ENCODE assay signal across 8 cellular contexts in the genomic region with DNA sequence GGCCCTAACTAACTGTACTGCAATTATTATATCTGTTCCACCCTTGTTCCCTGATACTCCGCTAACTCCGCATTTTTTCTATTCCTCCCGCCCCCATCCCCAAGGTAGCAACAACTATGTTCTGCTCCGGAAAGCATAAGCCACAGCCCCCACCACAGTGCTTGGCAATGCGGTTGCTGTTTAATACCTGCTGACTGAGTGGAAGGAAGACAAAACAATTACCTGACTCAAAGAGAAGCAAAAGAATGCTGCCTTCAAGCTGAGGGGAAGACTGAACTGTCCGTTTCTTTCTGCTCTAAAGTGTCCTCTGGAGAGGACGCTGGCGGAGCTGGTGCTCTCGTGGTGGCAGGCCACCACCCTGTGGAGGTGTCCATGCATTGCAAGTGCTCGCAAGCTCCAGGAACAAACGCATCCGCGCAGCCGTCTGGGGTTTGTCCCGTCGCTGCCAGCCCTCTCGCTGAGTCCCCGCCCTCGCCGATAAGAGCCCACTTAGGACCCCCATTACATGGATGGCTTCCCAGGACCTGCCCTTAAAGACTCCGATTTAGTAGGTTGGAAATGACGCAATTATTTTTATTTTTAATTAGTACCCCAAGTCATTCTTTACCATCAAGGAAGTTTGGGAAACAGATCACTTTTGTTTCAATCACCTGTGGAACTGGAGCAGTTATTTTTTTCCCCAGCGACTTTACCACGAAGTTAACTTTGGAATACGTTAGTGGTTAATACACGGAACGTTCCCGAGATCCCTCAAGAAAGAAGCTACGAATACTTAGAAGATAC. TPM values are rescaled to one million over a fixed set of nuclear protein-coding genes. Genes with fewer than 3 reads are reported as not detected.
DNase-seq lines count a peak whose midpoint lies in the region; ATAC-seq and TF ChIP-seq lines count a peak whose summit lies in the region.

No MANE protein-coding gene starts in this region.

- intact Hi-C loops in CD14-positive monocyte (cut with micrococcal nuclease): loop anchor here (2.0 to 10.0 kb wide), 8 partner anchors 15 to 604 kb away; a partner anchor contains a TSS
- intact Hi-C loops in activated CD8-positive, alpha-beta T cell treated with anti-CD3 and anti-CD28 coated beads for 36 hours (cut with micrococcal nuclease): loop anchor here (5.0 kb wide), 2 partner anchors 184 to 284 kb away; no protein-coding TSS in a partner anchor

- peak overlapping the region; percentile 95 for H3K27ac ChIP-seq in mesenchymal stem cell (ENCODE audit: low read length, poor library complexity, severe bottlenecking)

- H3K4me2 ChIP-seq in mesenchymal stem cell (ENCODE audit: low read length, poor library complexity, severe bottlenecking): peak overlapping the region; percentile 86

- peak overlapping the region; percentile 89 to 93 for H3K4me3 Mint-ChIP-seq in CD14-positive monocyte
- peak overlapping the region; percentile 94 for H3K4me3 Mint-ChIP-seq in activated CD8-positive, alpha-beta T cell treated with anti-CD3 and anti-CD28 coated beads for 36 hours

- H3K4me3 ChIP-seq in mesenchymal stem cell (ENCODE audit: insufficient read depth in 1 of 2, low read depth in 1 of 2, low read length in 2 of 2): peak overlapping the region in 1 of 2 experiments; percentile 94

- no peaks in the 10 kb centered on the region for H3K9me3 ChIP-seq in mesenchymal stem cell (ENCODE audit: control insufficient read depth, low read length)

- no peak overlapping the region for H3K23ac ChIP-seq in mesenchymal stem cell (ENCODE audit: low read length in 2 of 2)

- peak overlapping the region; percentile 90 to 98 (median 97) for H3K27ac Mint-ChIP-seq in CD14-positive monocyte
- H3K27ac Mint-ChIP-seq in activated CD8-positive, alpha-beta T cell treated with anti-CD3 and anti-CD28 coated beads for 36 hours: peak overlapping the region; percentile 98

- ATAC-seq in GM19351 (IDR thresholded peaks at IDR 0.05; ENCODE audit: unreplicated experiment) (peak; percentile 49), HG03520 (IDR thresholded peaks at IDR 0.05; ENCODE audit: unreplicated experiment) (peak; percentile 46)
- ATAC-seq in activated CD8-positive, alpha-beta T cell treated with anti-CD3 and anti-CD28 coated beads for 36 hours: peak; percentile 70

- H3K14ac ChIP-seq in mesenchymal stem cell (ENCODE audit: low read length in 2 of 2): peak overlapping the region in 1 of 2 experiments; percentile 71

- H3K27me3 Mint-ChIP-seq in CD14-positive monocyte (ENCODE audit: low read depth in 3 of 3): no peaks in the 10 kb centered on the region
- no peaks in the 10 kb centered on the region for H3K27me3 Mint-ChIP-seq in activated CD8-positive, alpha-beta T cell treated with anti-CD3 and anti-CD28 coated beads for 36 hours

- no peak overlapping the region for H2BK120ac ChIP-seq in mesenchymal stem cell (ENCODE audit: low read depth, low read length)

- H3K4me1 ChIP-seq in mesenchymal stem cell (ENCODE audit: control insufficient read depth, insufficient read depth, low read depth, low read length): peaks cover 1% of the 10 kb centered on the region

- peak overlapping the region; percentile 38 to 48 for H3K18ac ChIP-seq in mesenchymal stem cell (ENCODE audit: low read depth in 1 of 2, low read length in 2 of 2)

- peak; percentile 94 for TF ChIP-seq CTCF in CD14-positive monocyte (IDR thresholded peaks at IDR 0.05)
- TF ChIP-seq CTCF in activated CD8-positive, alpha-beta T cell treated with anti-CD3 and anti-CD28 coated beads for 36 hours (IDR thresholded peaks at IDR 0.05): peak; percentile 96

- H4K91ac ChIP-seq in mesenchymal stem cell (ENCODE audit: low read length): no peak overlapping the region

- POLR2A ChIA-PET in activated CD8-positive, alpha-beta T cell treated with anti-CD3 and anti-CD28 coated beads for 36 hours (lab: Charles Lee): interaction anchor here (0.6 to 2.4 kb wide), 12 partner anchors 17 to 672 kb away, joined by 3 to 11 read pairs (median 3); no protein-coding TSS in a partner anchor

- H3K79me1 ChIP-seq in mesenchymal stem cell (replicated peaks; ENCODE audit: low read length, poor library complexity, severe bottlenecking): peaks cover 5% of the 10 kb centered on the region

- no peak overlapping the region for H4K8ac ChIP-seq in mesenchymal stem cell (ENCODE audit: low read length)

- H2BK15ac ChIP-seq in mesenchymal stem cell (ENCODE audit: low read depth, poor library complexity, severe bottlenecking): no peak overlapping the region

- peaks cover 43% of the 10 kb centered on the region for H3K4me1 Mint-ChIP-seq in CD14-positive monocyte
- H3K4me1 Mint-ChIP-seq in activated CD8-positive, alpha-beta T cell treated with anti-CD3 and anti-CD28 coated beads for 36 hours (ENCODE audit: low read depth): peaks cover 29% of the 10 kb centered on the region

- peak overlapping the region; percentile 98 for H3K9ac ChIP-seq in mesenchymal stem cell (ENCODE audit: low read length)

- CTCF ChIA-PET in activated CD8-positive, alpha-beta T cell treated with anti-CD3 and anti-CD28 coated beads for 36 hours (lab: Charles Lee): interaction anchor here (0.6 to 5.1 kb wide), 67 partner anchors 10 to 694 kb away, joined by 3 to 51 read pairs (median 4); a partner anchor contains a TSS

- H3K27me3 ChIP-seq in mesenchymal stem cell (ENCODE audit: control insufficient read depth in 1 of 2, insufficient read depth in 1 of 2, low read length in 2 of 2): no peaks in the 10 kb centered on the region

- H2AK5ac ChIP-seq in mesenchymal stem cell (ENCODE audit: low read length, severe bottlenecking): peak overlapping the region; percentile 40

- DNase-seq in CD14-positive monocyte (ENCODE audit: low spot score): peak; percentile 84
- peak; percentile 81 for DNase-seq in NCI-H774 (lab: John Stamatoyannopoulos, UW)
- peak; percentile 92 for DNase-seq in activated CD8-positive, alpha-beta T cell treated with anti-CD3 and anti-CD28 coated beads for 36 hours
- peak; percentile 63 for DNase-seq in effector CD8-positive, alpha-beta T cell (lab: John Stamatoyannopoulos, UW)
- peak; percentile 88 for DNase-seq in mesenchymal stem cell
- DNase-seq in stimulated activated CD8-positive, alpha-beta memory T cell treated with anti-CD3 and anti-CD28 coated beads, Interleukin-12 subunit alpha, Interleukin-12 subunit beta, amount 100 ng/mL, for 24 hours (ENCODE audit: extremely low read depth): peak; percentile 51

- peaks cover 2 to 12% of the 10 kb centered on the region in 2 experiments for H3K36me3 ChIP-seq in mesenchymal stem cell (ENCODE audit: control insufficient read depth in 1 of 2, insufficient read depth in 2 of 2, low read depth in 1 of 2, low read length in 2 of 2)

- H3K36me3 Mint-ChIP-seq in CD14-positive monocyte: peaks cover 13 to 25% of the 10 kb centered on the region in 2 donors
- H3K36me3 Mint-ChIP-seq in activated CD8-positive, alpha-beta T cell treated with anti-CD3 and anti-CD28 coated beads for 36 hours (ENCODE audit: low read depth): peaks cover 41% of the 10 kb centered on the region

- H2BK12ac ChIP-seq in mesenchymal stem cell (ENCODE audit: low read length in 2 of 2): peak overlapping the region in 1 of 2 experiments; percentile 90

- H3K9me3 Mint-ChIP-seq in CD14-positive monocyte: peaks cover 5 to 14% (median 10%) of the 10 kb centered on the region in 7 donors
- peaks cover 10% of the 10 kb centered on the region for H3K9me3 Mint-ChIP-seq in activated CD8-positive, alpha-beta T cell treated with anti-CD3 and anti-CD28 coated beads for 36 hours

- peak overlapping the region; percentile 98 for H2AFZ ChIP-seq in mesenchymal stem cell (ENCODE audit: low read depth, low read length)

- no peak overlapping the region for H2BK5ac ChIP-seq in mesenchymal stem cell (ENCODE audit: low read depth, low read length, poor library complexity, severe bottlenecking)

- H3K4ac ChIP-seq in mesenchymal stem cell (ENCODE audit: low read depth in 1 of 2, low read length in 2 of 2): peak overlapping the region in 1 of 2 experiments; percentile 9

- WGBS in mesenchymal stem cell: 32% methylated on average over 25 of the region's 29 CpGs

RNA-seq across cellular contexts. Expression of a gene that starts 1.6 kb away (rescaled TPM):
- 1,000 to 10,000 TPM; 1,139 to 1,360 TPM for polyA plus RNA-seq in CD14-positive monocyte
- total RNA-seq in activated CD8-positive, alpha-beta T cell treated with anti-CD3 and anti-CD28 coated beads for 36 hours: 100 to 1,000 TPM; 405 to 423 TPM
- 689 TPM for polyA plus RNA-seq in mesenchymal stem cell (2013, experiment 1 of 2)
- polyA plus RNA-seq in mesenchymal stem cell (2013, experiment 2 of 2): 719 TPM

RNA-seq across cellular contexts. Expression of a gene that starts 15.9 kb away (rescaled TPM):
- 100 to 1,000 TPM; 727 to 814 TPM for polyA plus RNA-seq in CD14-positive monocyte
- 100 to 1,000 TPM; 243 to 264 TPM for total RNA-seq in activated CD8-positive, alpha-beta T cell treated with anti-CD3 and anti-CD28 coated beads for 36 hours
- polyA plus RNA-seq in mesenchymal stem cell (2013, experiment 1 of 2): 460 TPM
- 471 TPM for polyA plus RNA-seq in mesenchymal stem cell (2013, experiment 2 of 2)

RNA-seq across cellular contexts. Expression of a gene that starts 26.3 kb away (rescaled TPM):
- polyA plus RNA-seq in CD14-positive monocyte: under 1 TPM; 0.05 to 0.22 TPM
- total RNA-seq in activated CD8-positive, alpha-beta T cell treated with anti-CD3 and anti-CD28 coated beads for 36 hours: 1 to 10 TPM; 1.0 to 1.3 TPM
- polyA plus RNA-seq in mesenchymal stem cell (2013, experiment 1 of 2): 0.11 TPM
- 0.03 TPM for polyA plus RNA-seq in mesenchymal stem cell (2013, experiment 2 of 2)
